In genomic region chr15:43511012-43511885, GRCh38 we compare ENCODE assay signal across 8 cellular contexts. TPM values are rescaled to one million over a fixed set of nuclear protein-coding genes. Genes with fewer than 3 reads are reported as not detected.
DNase-seq lines count a peak whose midpoint lies in the region; ATAC-seq, FAIRE-seq and TF ChIP-seq lines count a peak whose summit lies in the region.

No MANE protein-coding gene starts in this region.

- BruUV-seq in GM12878 (replicated peaks; lab: Mats Ljungman, UMichigan): no TSS peak

- H3K27me3 Mint-ChIP-seq in CD4-positive, alpha-beta memory T cell: no peaks in the 10 kb centered on the region

- H3K27me3 ChIP-seq in CD4-positive, alpha-beta memory T cell (ENCODE audit: insufficient read depth, low read length): no peaks in the 10 kb centered on the region
- H3K27me3 ChIP-seq in OCI-LY3 (ENCODE audit: low read depth, low read length) (peaks cover 16% of the 10 kb centered on the region), GM12878 (replicated peaks in 1 of 2; ENCODE audit: control insufficient read depth in 2 of 2, insufficient read depth in 2 of 2, low read length in 1 of 2) (peaks cover 2 to 3% of the 10 kb centered on the region in 2 experiments; a peak in 3 of 4 replicates), lower lobe of right lung (ENCODE audit: low read depth) (no peaks in the 10 kb centered on the region), testis (no peaks in the 10 kb centered on the region)

- H4K20me1 ChIP-seq in OCI-LY3 (ENCODE audit: insufficient read depth, low read length): no peaks in the 10 kb centered on the region
- no peaks in the 10 kb centered on the region for H4K20me1 ChIP-seq in GM12878 (ENCODE audit: control insufficient read depth, insufficient read depth)

- H3K9ac ChIP-seq in OCI-LY3 (ENCODE audit: low read length): peak overlapping the region; percentile 42
- no peak overlapping the region for H3K9ac ChIP-seq in GM12878 (ENCODE audit: control insufficient read depth, insufficient read depth, low read length)

- H3K27ac ChIP-seq in CD4-positive, alpha-beta memory T cell (ENCODE audit: low read depth, low read length): peak overlapping the region; percentile 52
- no peak overlapping the region for H3K27ac ChIP-seq in OCI-LY3 (ENCODE audit: low read length)
- no peak overlapping the region for H3K27ac ChIP-seq in GM12878 (ENCODE audit: control insufficient read depth, insufficient read depth)
- peak overlapping the region; percentile 76 for H3K27ac ChIP-seq in lower lobe of right lung
- H3K27ac ChIP-seq in testis: peak overlapping the region; percentile 51 to 81

- TF ChIP-seq EP300 in GM12878 (IDR thresholded peaks at IDR 0.05; ENCODE audit: borderline replicate concordance in 1 of 2, control insufficient read depth in 1 of 2, low read depth in 2 of 2, low read length in 2 of 2): no peak

- peak overlapping the region; percentile 57 to 86 for H3K4me3 ChIP-seq in CD4-positive, alpha-beta memory T cell (ENCODE audit: low read length in 2 of 2)
- peak overlapping the region; percentile 96 for H3K4me3 ChIP-seq in OCI-LY3 (ENCODE audit: low read length)
- peak overlapping the region; percentile 64; the same call in 1 of the 2 replicates for H3K4me3 ChIP-seq in GM12878
- H3K4me3 ChIP-seq in lower lobe of right lung: peak overlapping the region; percentile 70
- peak overlapping the region; percentile 62 to 70 for H3K4me3 ChIP-seq in testis

- FAIRE-seq in GM12878 (lab: Jason Lieb, UNC): no peak

- H3K4me1 ChIP-seq in CD4-positive, alpha-beta memory T cell (ENCODE audit: insufficient read depth, low read length): peaks cover 40% of the 10 kb centered on the region
- peaks cover 16% of the 10 kb centered on the region for H3K4me1 ChIP-seq in OCI-LY3 (ENCODE audit: low read length)
- H3K4me1 ChIP-seq in GM12878 (ENCODE audit: control insufficient read depth, insufficient read depth, low read length): peaks cover 6% of the 10 kb centered on the region
- H3K4me1 ChIP-seq in lower lobe of right lung: peaks cover 23% of the 10 kb centered on the region
- H3K4me1 ChIP-seq in testis: peaks cover 35% of the 10 kb centered on the region

- RAD21 ChIA-PET in GM12878 (lab: Charles Lee; ENCODE audit: unreplicated experiment): interaction anchor here (0.6 to 2.3 kb wide), 8 partner anchors 15 to 238 kb away, joined by 3 to 18 read pairs (median 4); partner anchors contain the start of gene TP53BP1

- peak; percentile 44; the same call in 1 of the 2 replicates for TF ChIP-seq CTCF in OCI-LY3 (IDR thresholded peaks at IDR 0.05; ENCODE audit: low read depth, low read length)
- TF ChIP-seq CTCF in GM12878 (IDR thresholded peaks at IDR 0.05 in 2 of 3, conservative IDR thresholded peaks at IDR 0.05 in 1 of 3; ENCODE audit: control insufficient read depth in 2 of 3, extremely low read depth in 1 of 3, insufficient read depth in 1 of 3, low read depth in 3 of 3, low read length in 3 of 3): peak in 1 of 3 experiments; percentile 13; a peak in 1 of 6 replicates
- no peak for TF ChIP-seq CTCF in lower lobe of right lung (IDR thresholded peaks at IDR 0.05)
- peak in 1 of 3 experiments; percentile 32 for TF ChIP-seq CTCF in testis (IDR thresholded peaks at IDR 0.05)

- peak overlapping the region; percentile 76 for H2AFZ ChIP-seq in OCI-LY3 (ENCODE audit: low read depth, low read length)
- H2AFZ ChIP-seq in GM12878 (ENCODE audit: control insufficient read depth, low read depth, low read length): peak overlapping the region; percentile 88

- TF ChIP-seq POLR2A in GM12878 (IDR thresholded peaks at IDR 0.05; ENCODE audit: low read depth, low read length) (no peak), testis (IDR thresholded peaks at IDR 0.05) (no peak)

- H3K79me2 ChIP-seq in OCI-LY3 (ENCODE audit: low read length) (no peaks in the 10 kb centered on the region), GM12878 (ENCODE audit: control insufficient read depth, insufficient read depth, low read length) (no peaks in the 10 kb centered on the region)

- no peaks in the 10 kb centered on the region for H3K36me3 ChIP-seq in CD4-positive, alpha-beta memory T cell (ENCODE audit: insufficient read depth, low read length)
- H3K36me3 ChIP-seq in OCI-LY3 (replicated peaks; ENCODE audit: low read depth, low read length): no peaks in the 10 kb centered on the region
- no peaks in the 10 kb centered on the region for H3K36me3 ChIP-seq in GM12878 (ENCODE audit: control insufficient read depth in 2 of 2, insufficient read depth in 2 of 2, low read length in 1 of 2)
- no peaks in the 10 kb centered on the region for H3K36me3 ChIP-seq in lower lobe of right lung
- no peaks in the 10 kb centered on the region for H3K36me3 ChIP-seq in testis (ENCODE audit: low read depth, missing control alignments)

- peaks cover 0 to 6% of the 10 kb centered on the region in 2 donors for H3K36me3 Mint-ChIP-seq in CD4-positive, alpha-beta memory T cell

- peak in 3 of 5 donors; percentile 20 to 22 (median 20) for DNase-seq in CD4-positive, alpha-beta memory T cell
- no peak for DNase-seq in GM12878 (ENCODE audit: low read depth, low spot score)
- DNase-seq in lower lobe of right lung: no peak
- DNase-seq in testis: peak; percentile 66

- peak; percentile 8; the same call in 1 of the 2 replicates for TF ChIP-seq RAD21 in GM12878 (IDR thresholded peaks at IDR 0.05; ENCODE audit: insufficient read depth, low read depth, low read length)

- in situ Hi-C loops in GM12878 (cut with MboI): no loop called here

- no peaks in the 10 kb centered on the region for H3K9me3 ChIP-seq in CD4-positive, alpha-beta memory T cell (ENCODE audit: control insufficient read depth in 1 of 2, low read length in 2 of 2)
- H3K9me3 ChIP-seq in OCI-LY3 (ENCODE audit: insufficient read depth, low read length): no peaks in the 10 kb centered on the region
- H3K9me3 ChIP-seq in GM12878 (replicated peaks; ENCODE audit: control insufficient read depth, insufficient read depth, low read length): no peaks in the 10 kb centered on the region
- H3K9me3 ChIP-seq in lower lobe of right lung: no peaks in the 10 kb centered on the region
- H3K9me3 ChIP-seq in testis: no peaks in the 10 kb centered on the region

- H3K9me3 Mint-ChIP-seq in CD4-positive, alpha-beta memory T cell: no peaks in the 10 kb centered on the region

- ATAC-seq in GM21381 (IDR thresholded peaks at IDR 0.05; ENCODE audit: unreplicated experiment) (peak; percentile 4), GM12878 (no peak), lower lobe of right lung (no peak), HG02588 (IDR thresholded peaks at IDR 0.05; ENCODE audit: unreplicated experiment) (no peak), GM21367 (IDR thresholded peaks at IDR 0.05; ENCODE audit: unreplicated experiment) (no peak)

- peaks cover 23 to 48% (median 38%) of the 10 kb centered on the region in 4 donors for H3K4me1 Mint-ChIP-seq in CD4-positive, alpha-beta memory T cell

- intact Hi-C loops in CD4-positive, alpha-beta memory T cell (cut with micrococcal nuclease): loop anchor here (5.0 to 10.0 kb wide), 3 partner anchors 134 to 314 kb away; partner anchors contain the start of genes MFAP1, PDIA3 and WDR76
- intact Hi-C loops in GM12878 (cut with micrococcal nuclease; ENCODE audit: unreplicated experiment) (loop anchor here (5.0 kb wide), 1 partner anchor 69 kb away; no protein-coding TSS in a partner anchor), lower lobe of right lung (cut with DNase I) (no loop called here), testis (cut with DNase I; ENCODE audit: low total_unique reads) (no loop called here)

- POLR2A ChIA-PET in CD4-positive, alpha-beta memory T cell (lab: Charles Lee; ENCODE audit: partially characterized antibody): interaction anchor here (0.6 to 5.4 kb wide), 21 partner anchors 10 to 1687 kb away, joined by 3 to 97 read pairs (median 4); partner anchors contain the start of genes ELL3, GANC, HYPK and LCMT2
- POLR2A ChIA-PET in GM12878 (lab: Charles Lee): interaction anchor here (0.6 to 1.9 kb wide), 6 partner anchors 10 to 298 kb away, joined by 3 to 14 read pairs (median 4); partner anchors contain the start of gene TP53BP1

- peak overlapping the region; percentile 92 to 98 (median 95) for H3K4me3 Mint-ChIP-seq in CD4-positive, alpha-beta memory T cell

- peak overlapping the region; percentile 99 for H3K4me2 ChIP-seq in OCI-LY3 (ENCODE audit: low read length)
- peak overlapping the region; percentile 98 for H3K4me2 ChIP-seq in GM12878 (ENCODE audit: control insufficient read depth, insufficient read depth)

- peak overlapping the region; percentile 50 to 99 (median 97) for H3K27ac Mint-ChIP-seq in CD4-positive, alpha-beta memory T cell

- CTCF ChIA-PET in CD4-positive, alpha-beta memory T cell (lab: Charles Lee; ENCODE audit: partially characterized antibody): interaction anchor here (0.6 to 7.7 kb wide), 11 partner anchors 11 to 138 kb away, joined by 3 to 252 read pairs (median 4); partner anchors contain the start of gene TP53BP1
- CTCF ChIA-PET in GM12878 (lab: Yijun Ruan, JAX): interaction anchor here (0.7 to 8.3 kb wide), 9 partner anchors 11 to 164 kb away, joined by 3 to 88 read pairs (median 5); partner anchors contain the start of gene TP53BP1

- WGBS in GM12878 (ENCODE audit: insufficient coverage, insufficient replicate concordance, low lambda C conversion rate, missing lambda C conversion rate): 8% methylated on average over 39 of the region's 39 CpGs
- whole genome bisulfite sequencing in testis, 2 donors: 5 to 10% methylated on average over 20 to 35 of the region's 39 CpGs

- SMC1A ChIA-PET in GM12878 (lab: Charles Lee; ENCODE audit: uncharacterized antibody, unreplicated experiment): interaction anchor here (0.9 to 2.3 kb wide), 11 partner anchors 10 to 254 kb away, joined by 3 to 7 read pairs (median 4); partner anchors contain the start of genes TP53BP1, TUBGCP4 and ZSCAN29

RNA-seq across cellular contexts. Expression of gene MAP1A, which starts 6.2 kb away (rescaled TPM):
- total RNA-seq in CD4-positive, alpha-beta memory T cell: under 1 TPM; 0.33 to 0.35 TPM
- polyA plus RNA-seq in CD4-positive, alpha-beta memory T cell: 1 to 10 TPM in 1 of 2 donors, under 1 TPM in 1; 0.10 to 1.8 TPM
- total RNA-seq in GM12878 (2013; cell fraction: nucleolus; rRNA removed): 0.04 TPM in 1 of 2 replicates, not detected in the other
- total RNA-seq in GM12878 (2014; rRNA removed) (0.06 and 0.11 TPM in 2 replicates), GM12878 (2014; rRNA removed; fragmentation: Illumina TruSeq; extraction: Trizol) (0.04 and 0.05 TPM in 2 replicates), GM12878 (2021) (0.10 and 0.16 TPM in 2 replicates), lower lobe of right lung (7.1 TPM), testis (10 to 100 TPM; 17.7 to 19.1 TPM)
- 0.04 TPM for polyA plus RNA-seq in GM12878 (2011; ENCODE audit: low read depth)
- polyA plus RNA-seq in GM12878 (2011; rRNA removed) (0.01 TPM in 2 replicates), GM12878 (2014; fragmentation: Illumina TruSeq; extraction: Trizol) (0.06 and 0.07 TPM in 2 replicates), GM12878 (2014; fragmentation: Nextera tagmentation; extraction: Ambion mirVana) (under 1 TPM; under 0.01 to 0.03 TPM), GM12878 (2014; rRNA removed) (0.01 and 0.04 TPM in 2 replicates), GM12878 (2016; fragmentation: Nextera tagmentation; extraction: Ambion mirVana) (under 1 TPM; 0.05 to 0.07 TPM), testis (ENCODE audit: insufficient read depth, low read depth, low replicate concordance) (11.4 TPM)
- 0.01 and 0.02 TPM in 2 replicates for polyA plus RNA-seq in GM12878 (2011; cell fraction: cytosol; rRNA removed)
- 0.03 TPM in 2 replicates for polyA plus RNA-seq in GM12878 (2011; cell fraction: nucleus; rRNA removed)
- polyA plus RNA-seq in GM12878 (2012): 0.03 and 0.07 TPM in 2 replicates
- 0.10 and 0.15 TPM in 2 replicates for polyA minus RNA-seq in GM12878 (2011; rRNA and poly(A)+ RNA removed)
- polyA minus RNA-seq in GM12878 (2011; cell fraction: cytosol; rRNA and poly(A)+ RNA removed): 0.10 and 0.13 TPM in 2 replicates
- under 0.01 and 0.10 TPM in 2 replicates for polyA minus RNA-seq in GM12878 (2011; cell fraction: nucleus; rRNA and poly(A)+ RNA removed)

RNA-seq across cellular contexts. Expression of gene TP53BP1, which starts 18.3 kb away (rescaled TPM):
- total RNA-seq in CD4-positive, alpha-beta memory T cell: 10 to 100 TPM; 40.6 to 46.3 TPM
- 10 to 100 TPM in 1 of 2 donors, 1 to 10 TPM in 1; 2.7 to 10.5 TPM for polyA plus RNA-seq in CD4-positive, alpha-beta memory T cell
- 115 and 135 TPM in 2 replicates for total RNA-seq in GM12878 (2013; cell fraction: nucleolus; rRNA removed)
- total RNA-seq in GM12878 (2014; rRNA removed): 20.2 and 27.8 TPM in 2 replicates
- 23.2 and 23.4 TPM in 2 replicates for total RNA-seq in GM12878 (2014; rRNA removed; fragmentation: Illumina TruSeq; extraction: Trizol)
- 25.7 and 26.7 TPM in 2 replicates for total RNA-seq in GM12878 (2021)
- polyA plus RNA-seq in GM12878 (2011; ENCODE audit: low read depth): 12.6 TPM
- polyA plus RNA-seq in GM12878 (2011; rRNA removed): 50.2 and 52.6 TPM in 2 replicates
- 34.8 and 38.0 TPM in 2 replicates for polyA plus RNA-seq in GM12878 (2011; cell fraction: cytosol; rRNA removed)
- 79.9 and 96.8 TPM in 2 replicates for polyA plus RNA-seq in GM12878 (2011; cell fraction: nucleus; rRNA removed)
- polyA plus RNA-seq in GM12878 (2012): 15.4 and 16.2 TPM in 2 replicates
- 18.9 and 19.2 TPM in 2 replicates for polyA plus RNA-seq in GM12878 (2014; fragmentation: Illumina TruSeq; extraction: Trizol)
- polyA plus RNA-seq in GM12878 (2014; fragmentation: Nextera tagmentation; extraction: Ambion mirVana): 1 to 10 TPM; 6.2 to 6.4 TPM
- polyA plus RNA-seq in GM12878 (2014; rRNA removed): 14.5 and 17.8 TPM in 2 replicates
- polyA plus RNA-seq in GM12878 (2016; fragmentation: Nextera tagmentation; extraction: Ambion mirVana): 10 to 100 TPM; 19.1 to 19.5 TPM
- polyA minus RNA-seq in GM12878 (2011; rRNA and poly(A)+ RNA removed): 62.1 and 67.4 TPM in 2 replicates
- polyA minus RNA-seq in GM12878 (2011; cell fraction: cytosol; rRNA and poly(A)+ RNA removed): 18.7 and 19.2 TPM in 2 replicates
- polyA minus RNA-seq in GM12878 (2011; cell fraction: nucleus; rRNA and poly(A)+ RNA removed): 42.3 and 49.5 TPM in 2 replicates
- 41.0 TPM for total RNA-seq in lower lobe of right lung
- 100 to 1,000 TPM; 112 to 133 TPM for total RNA-seq in testis
- 50.0 TPM for polyA plus RNA-seq in testis (ENCODE audit: insufficient read depth, low read depth, low replicate concordance)

Comparison
In these comparisons a context has a peak if more than half of its experiments do, and no peak if none do; other contexts are left out.
1. DNase-seq: peak in CD4-positive, alpha-beta memory T cell (3 of 5) and testis (single experiment); none in GM12878 (single experiment) and lower lobe of right lung (single experiment).
2. H3K27ac ChIP-seq: peak in CD4-positive, alpha-beta memory T cell (single experiment), lower lobe of right lung (single experiment) and testis (2 of 2); none in OCI-LY3 (single experiment) and GM12878 (single experiment).
3. intact Hi-C loops: an anchor here in CD4-positive, alpha-beta memory T cell (5.0 to 10.0 kb wide) and GM12878 (5.0 kb wide); none called in lower lobe of right lung and testis.
4. Peak in every context shown above with its lines, with median percentiles within 50 percentile points of each other: H3K4me3 ChIP-seq.